In genomic region chr12:1593232-1594044, GRCh38 we compare ENCODE assay signal across 8 cellular contexts. TPM values are rescaled to one million over a fixed set of nuclear protein-coding genes. Genes with fewer than 3 reads are reported as not detected.
DNase-seq lines count a peak whose midpoint lies in the region; ATAC-seq and TF ChIP-seq lines count a peak whose summit lies in the region.

No MANE protein-coding gene starts in this region.

- no peaks in the 10 kb centered on the region for H3K36me3 ChIP-seq in KMS-11 (ENCODE audit: insufficient read depth)

- DNase-seq in Daoy (ENCODE audit: low read depth): peak; percentile 65
- DNase-seq in activated CD4-positive, CD25-positive, alpha-beta regulatory T cell (lab: John Stamatoyannopoulos, UW): peak in 3 of 4 experiments; percentile 27 to 61 (median 43)
- DNase-seq in choroid plexus epithelial cell (ENCODE audit: low read depth): peak; percentile 52
- DNase-seq in lower leg skin (ENCODE audit: low spot score in 2 of 2): no peak
- peak; percentile 11 for DNase-seq in stimulated activated CD8-positive, alpha-beta memory T cell treated with anti-CD3 and anti-CD28 coated beads, Interleukin-15, amount 100 ng/mL, for 24 hours (ENCODE audit: low read depth)
- DNase-seq in kidney glomerular epithelial cell (lab: John Stamatoyannopoulos, UW): no peak

- H2AFZ ChIP-seq in KMS-11 (ENCODE audit: low read depth): peak overlapping the region; percentile 29; the same call in 1 of the 2 replicates

- H3K4me3 ChIP-seq in KMS-11 (IDR thresholded peaks at IDR 0.05; ENCODE audit: insufficient read depth, low read depth, low read length): no peak overlapping the region
- H3K4me3 ChIP-seq in choroid plexus epithelial cell (ENCODE audit: low read depth, low read length): peak overlapping the region; percentile 75
- peak overlapping the region; percentile 75 for H3K4me3 ChIP-seq in lower leg skin (ENCODE audit: low read depth, poor library complexity, severe bottlenecking)

- peak overlapping the region; percentile 77 for H3K9ac ChIP-seq in KMS-11

- H3K4me2 ChIP-seq in KMS-11: peak overlapping the region; percentile 99

- peaks cover 65% of the 10 kb centered on the region for H3K4me1 ChIP-seq in KMS-11 (ENCODE audit: low read depth, poor library complexity, severe bottlenecking)

- TF ChIP-seq CTCF in KMS-11 (conservative IDR thresholded peaks at IDR 0.05; ENCODE audit: low read depth, low read length) (no peak), choroid plexus epithelial cell (conservative IDR thresholded peaks at IDR 0.05; ENCODE audit: low read depth, low read length) (no peak), lower leg skin (IDR thresholded peaks at IDR 0.05) (no peak)

- peaks cover 83% of the 10 kb centered on the region for H3K79me2 ChIP-seq in KMS-11 (ENCODE audit: insufficient read depth, low read depth)

- no peak for TF ChIP-seq POLR2A in lower leg skin (IDR thresholded peaks at IDR 0.05)

- peaks cover 17% of the 10 kb centered on the region for H4K20me1 ChIP-seq in KMS-11 (ENCODE audit: insufficient read depth)

- ATAC-seq in GM21737 (IDR thresholded peaks at IDR 0.05; ENCODE audit: unreplicated experiment): peak; percentile 16

- H3K27me3 ChIP-seq in KMS-11 (ENCODE audit: insufficient read depth, low read depth): no peaks in the 10 kb centered on the region

- intact Hi-C loops in lower leg skin (cut with DNase I; ENCODE audit: low total_unique reads): loop anchor here (5.0 kb wide), 1 partner anchor 476 kb away; no protein-coding TSS in a partner anchor

- H3K27ac ChIP-seq in KMS-11: peak overlapping the region; percentile 89

- 14 to 15% methylated on average over 17 to 37 of the region's 55 CpGs for WGBS in lower leg skin, 2 donors

RNA-seq across cellular contexts. Expression of gene FBXL14, which starts 0.9 kb away (rescaled TPM):
- total RNA-seq in Daoy (2014; rRNA removed; shearing (Covaris generic)): 12.6 and 15.4 TPM in 2 replicates
- total RNA-seq in lower leg skin: 10 to 100 TPM in 2 of 4 donors, 1 to 10 TPM in 2; 9.3 to 12.8 (median 10.9) TPM

RNA-seq across cellular contexts. Expression of gene WNT5B, which starts 35.6 kb away (rescaled TPM):
- 58.7 and 72.9 TPM in 2 replicates for total RNA-seq in Daoy (2014; rRNA removed; shearing (Covaris generic))
- 10 to 100 TPM in 2 of 4 donors, 1 to 10 TPM in 2; 3.6 to 16.5 (median 10.9) TPM for total RNA-seq in lower leg skin

Comparison
In these comparisons a context has a peak if more than half of its experiments do, and no peak if none do; other contexts are left out.
1. DNase-seq: peak in Daoy (single experiment), activated CD4-positive, CD25-positive, alpha-beta regulatory T cell (3 of 4), choroid plexus epithelial cell (single experiment) and stimulated activated CD8-positive, alpha-beta memory T cell treated with anti-CD3 and anti-CD28 coated beads, Interleukin-15, amount 100 ng/mL, for 24 hours (single experiment); none in lower leg skin (0 of 2) and kidney glomerular epithelial cell (single experiment).